30 cellular contexts compared by ENCODE assay signal in genomic region chr6:87070750-87071149, GRCh38. TPM values are rescaled to one million over a fixed set of nuclear protein-coding genes. Genes with fewer than 3 reads are reported as not detected.
"Had no signal": no experiment of that assay in that cellular context is flagged by ENCODE, and none has a peak within 500 bp of the region (broad histone marks: within the 10 kb centered on the region; RNA-seq: fewer than 3 reads in every experiment).

No MANE protein-coding gene starts in this region.

- DNase-seq: activated CD4-positive, alpha-beta T cell treated with anti-CD3 and anti-CD28 coated beads for 4 hours; activated CD4-positive, alpha-beta T cell treated with anti-CD3 and anti-CD28 coated beads, Interleukin-2, amount 50 U/mL, for 4 hours; activated CD8-positive, alpha-beta memory T cell treated with anti-CD3 and anti-CD28 coated beads, Interleukin-2, amount 10 ng/mL, durations not matched to agents 7 days and 5 days; activated effector memory CD4-positive, alpha-beta T cell treated with Interleukin-2 at 50 U/mL for 16 hours; activated naive CD4-positive, alpha-beta T cell; activated naive CD8-positive, alpha-beta T cell treated with anti-CD3 and anti-CD28 coated beads, Interleukin-2, amount 50 U/mL, for 24 hours; activated T-cell treated with anti-CD3 and anti-CD28 coated beads, Interleukin-2, amount 50 U/mL, for 24 hours; amniotic stem cell; body of pancreas; central memory CD4-positive, alpha-beta T cell; MM.1S; NCI-H1105; NCI-H1436; NCI-H1694 treated with DMSO at 0.1 percent for 48 hours; NCI-H2029 treated with DMSO at 0.1 percent for 48 hours; NCI-H345; NCI-H510A; NCI-H526 treated with DMSO at 0.1 percent for 48 hours; PC-3; SHP77; SW 1271 had no signal

- H3K9me3 Mint-ChIP-seq: activated naive CD4-positive, alpha-beta T cell treated with anti-CD3 and anti-CD28 coated beads, Interleukin-2, amount 50 U/mL, for 24 hours; activated naive CD8-positive, alpha-beta T cell treated with anti-CD3 and anti-CD28 coated beads, Interleukin-2, amount 50 U/mL, for 24 hours; activated T-cell treated with anti-CD3 and anti-CD28 coated beads, Interleukin-2, amount 50 U/mL, for 24 hours; activated T-helper 1 cell treated with anti-CD3 and anti-CD28 coated beads, Interleukin-12 subunit alpha, Interleukin-12 subunit beta, Interleukin-2, Interleukin-4 antibody, amounts not matched to agents 30 ng/mL and 10 ng/mL and 1 ng/mL, durations not matched to agents 14 hours and 24 hours and 36 hours; T-helper 1 cell treated with Interleukin-12 subunit alpha and Interleukin-12 subunit beta and Interleukin-4 antibody, amounts not matched to agents 30 μg/mL and 1 μg/mL, for 36 hours had no signal

- ATAC-seq: activated CD4-positive, CD25-positive, alpha-beta regulatory T cell treated with anti-CD3 and anti-CD28 coated beads, Interleukin-2, amount 50 U/mL, for 24 hours; activated CD8-positive, alpha-beta memory T cell treated with anti-CD3 and anti-CD28 coated beads, Interleukin-2, amount 10 ng/mL, durations not matched to agents 7 days and 5 days; activated naive CD8-positive, alpha-beta T cell treated with anti-CD3 and anti-CD28 coated beads, Interleukin-2, amount 50 U/mL, for 24 hours; body of pancreas; PC-3; SK-N-SH treated with all-trans-retinoic acid at 6 μM for 48 hours had no signal

- H3K27ac Mint-ChIP-seq: activated CD8-positive, alpha-beta memory T cell treated with anti-CD3 and anti-CD28 coated beads, Interleukin-2, amount 10 ng/mL, durations not matched to agents 7 days and 5 days; activated naive CD4-positive, alpha-beta T cell treated with anti-CD3 and anti-CD28 coated beads, Interleukin-2, amount 50 U/mL, for 24 hours; activated naive CD8-positive, alpha-beta T cell treated with anti-CD3 and anti-CD28 coated beads, Interleukin-2, amount 50 U/mL, for 24 hours; activated T-cell treated with anti-CD3 and anti-CD28 coated beads, Interleukin-2, amount 50 U/mL, for 24 hours; activated T-helper 1 cell treated with anti-CD3 and anti-CD28 coated beads, Interleukin-12 subunit alpha, Interleukin-12 subunit beta, Interleukin-2, Interleukin-4 antibody, amounts not matched to agents 30 ng/mL and 10 ng/mL and 1 ng/mL, durations not matched to agents 14 hours and 24 hours and 36 hours; T-helper 1 cell treated with Interleukin-12 subunit alpha and Interleukin-12 subunit beta and Interleukin-4 antibody, amounts not matched to agents 30 μg/mL and 1 μg/mL, for 36 hours had no signal

- H3K4me3 Mint-ChIP-seq: activated CD8-positive, alpha-beta memory T cell treated with anti-CD3 and anti-CD28 coated beads, Interleukin-2, amount 10 ng/mL, durations not matched to agents 7 days and 5 days; activated naive CD4-positive, alpha-beta T cell treated with anti-CD3 and anti-CD28 coated beads, Interleukin-2, amount 50 U/mL, for 24 hours; activated naive CD8-positive, alpha-beta T cell treated with anti-CD3 and anti-CD28 coated beads, Interleukin-2, amount 50 U/mL, for 24 hours; activated T-cell treated with anti-CD3 and anti-CD28 coated beads, Interleukin-2, amount 50 U/mL, for 24 hours; activated T-helper 1 cell treated with anti-CD3 and anti-CD28 coated beads, Interleukin-12 subunit alpha, Interleukin-12 subunit beta, Interleukin-2, Interleukin-4 antibody, amounts not matched to agents 30 ng/mL and 10 ng/mL and 1 ng/mL, durations not matched to agents 14 hours and 24 hours and 36 hours; T-helper 1 cell treated with Interleukin-12 subunit alpha and Interleukin-12 subunit beta and Interleukin-4 antibody, amounts not matched to agents 30 μg/mL and 1 μg/mL, for 36 hours had no signal

- H3K4me1 Mint-ChIP-seq: activated naive CD4-positive, alpha-beta T cell treated with anti-CD3 and anti-CD28 coated beads, Interleukin-2, amount 50 U/mL, for 24 hours had no signal

- FAIRE-seq: bronchial epithelial cell, RCC 7860 had no signal

- H3K36me3 Mint-ChIP-seq: activated CD8-positive, alpha-beta memory T cell treated with anti-CD3 and anti-CD28 coated beads, Interleukin-2, amount 10 ng/mL, durations not matched to agents 7 days and 5 days; activated naive CD4-positive, alpha-beta T cell treated with anti-CD3 and anti-CD28 coated beads, Interleukin-2, amount 50 U/mL, for 24 hours had no signal

RNA-seq across cellular contexts. Expression of gene CGA, which starts 24.2 kb away (rescaled TPM):
- total RNA-seq: activated CD8-positive, alpha-beta memory T cell treated with anti-CD3 and anti-CD28 coated beads, Interleukin-2, amount 10 ng/mL, durations not matched to agents 7 days and 5 days; activated T-helper 1 cell treated with anti-CD3 and anti-CD28 coated beads, Interleukin-12 subunit alpha, Interleukin-12 subunit beta, Interleukin-2, Interleukin-4 antibody, amounts not matched to agents 30 ng/mL and 10 ng/mL and 1 ng/mL, durations not matched to agents 14 hours and 24 hours and 36 hours; ascending aorta; body of pancreas; bronchial epithelial cell; PC-3; SJSA1 had no signal
